Comparison of ENCODE assay signal across 11 cellular contexts in the genomic region with DNA sequence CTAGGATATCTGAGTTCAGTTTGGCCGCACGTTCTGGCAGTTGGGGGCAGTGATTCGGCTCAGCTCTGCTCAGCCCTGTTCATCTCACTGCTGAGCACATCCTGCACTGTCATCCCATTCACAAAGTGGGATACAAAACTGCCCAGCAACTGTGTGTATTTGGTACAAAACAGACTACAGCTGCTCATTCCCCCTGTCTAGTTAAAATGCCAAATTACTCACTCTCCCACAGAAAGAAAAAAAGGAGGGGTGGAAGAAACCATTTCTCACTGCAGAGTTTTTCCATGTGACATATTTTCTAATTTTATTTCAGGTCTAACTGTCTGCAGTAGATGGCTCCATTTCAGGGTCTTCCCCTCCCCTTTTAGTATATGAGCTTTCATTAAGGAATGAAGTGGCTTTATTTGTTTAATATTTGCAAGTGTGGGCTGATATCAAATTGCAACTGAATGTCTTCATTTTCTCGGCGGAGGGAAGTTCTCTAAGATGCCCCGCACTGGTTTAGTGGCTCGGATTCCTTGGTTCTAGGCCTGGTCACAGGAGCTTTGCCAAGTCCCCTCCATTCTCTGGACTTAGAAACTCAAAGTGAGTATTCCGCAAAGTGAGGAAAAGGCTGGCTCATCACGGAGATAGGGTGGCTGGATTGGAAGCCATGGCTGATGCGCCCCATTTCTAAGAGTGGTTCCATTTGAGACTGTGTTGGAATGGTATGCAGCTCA. TPM values are rescaled to one million over a fixed set of nuclear protein-coding genes. Genes with fewer than 3 reads are reported as not detected.
DNase-seq lines count a peak whose midpoint lies in the region; ATAC-seq and TF ChIP-seq lines count a peak whose summit lies in the region.
"Had no signal": no experiment of that assay in that cellular context is flagged by ENCODE, and none has a peak within 500 bp of the region (broad histone marks: within the 10 kb centered on the region; RNA-seq: fewer than 3 reads in every experiment).

No MANE protein-coding gene starts in this region.

- TF ChIP-seq CTCF in body of pancreas (IDR thresholded peaks at IDR 0.05) (no peak), hepatocyte (IDR thresholded peaks at IDR 0.05; ENCODE audit: poor library complexity) (no peak)

- intact Hi-C loops in body of pancreas (cut with DNase I) = no loop called here

- H2AFZ ChIP-seq in hepatocyte = no peak overlapping the region

- peaks cover 9% of the 10 kb centered on the region for H3K79me2 ChIP-seq in hepatocyte

- no peak overlapping the region for H3K4me2 ChIP-seq in hepatocyte
- H3K4me2 ChIP-seq: KMS-11 had no signal

- WGBS in body of pancreas, 2 donors = 84 to 93% methylated on average over 10 of the region's 10 CpGs
- WGBS in hepatocyte (ENCODE audit: low lambda C conversion rate, missing lambda C conversion rate) = 70% methylated on average over 10 of the region's 10 CpGs

- DNase-seq in GM04504 (ENCODE audit: low read depth) (peak; percentile 84), body of pancreas (peak in 1 of 4 donors; percentile 28), hepatocyte (ENCODE audit: low spot score) (peak; percentile 36), stromal cell of bone marrow (ENCODE audit: low read depth) (peak; percentile 83), activated gamma-delta T cell treated with Interleukin-2 at 50 U/mL for 16 hours (no peak), activated T-cell treated with anti-CD3 and anti-CD28 coated beads for 4 hours (no peak)
- DNase-seq: activated CD8-positive, alpha-beta memory T cell treated with anti-CD3 and anti-CD28 coated beads, Interleukin-2, amount 10 ng/mL, durations not matched to agents 7 days and 5 days; DMS153 had no signal

- H3K27me3 ChIP-seq in body of pancreas = no peaks in the 10 kb centered on the region
- H3K27me3 ChIP-seq in hepatocyte = no peaks in the 10 kb centered on the region

- H3K9me3 ChIP-seq in body of pancreas (no peaks in the 10 kb centered on the region), hepatocyte (ENCODE audit: low read depth) (no peaks in the 10 kb centered on the region)

- H3K4me3 ChIP-seq in body of pancreas = no peak overlapping the region
- no peak overlapping the region for H3K4me3 ChIP-seq in hepatocyte

- no peaks in the 10 kb centered on the region for H4K20me1 ChIP-seq in hepatocyte (ENCODE audit: insufficient read depth, poor library complexity, severe bottlenecking)

- H3K4me1 ChIP-seq in body of pancreas = peaks cover 5% of the 10 kb centered on the region
- H3K4me1 ChIP-seq in hepatocyte (ENCODE audit: insufficient read depth) = no peaks in the 10 kb centered on the region

- H3K36me3 ChIP-seq in body of pancreas (replicated peaks in 1 of 2; ENCODE audit: insufficient read depth in 1 of 2, low read depth in 2 of 2) (no peaks in the 10 kb centered on the region), hepatocyte (replicated peaks; ENCODE audit: insufficient read depth, low read depth) (no peaks in the 10 kb centered on the region)

- no peaks in the 10 kb centered on the region for H3K9me2 ChIP-seq in hepatocyte (replicated peaks; ENCODE audit: insufficient read depth)

- peak; percentile 54 for ATAC-seq in body of pancreas
- ATAC-seq in GM21381 (IDR thresholded peaks at IDR 0.05; ENCODE audit: unreplicated experiment) = no peak
- ATAC-seq in HG02840 (IDR thresholded peaks at IDR 0.05; ENCODE audit: low FRiP score, unreplicated experiment) = no peak
- ATAC-seq: activated CD8-positive, alpha-beta memory T cell treated with anti-CD3 and anti-CD28 coated beads, Interleukin-2, amount 10 ng/mL, durations not matched to agents 7 days and 5 days had no signal

- TF ChIP-seq POLR2A in body of pancreas (IDR thresholded peaks at IDR 0.05) = no peak

- H3K27ac ChIP-seq in body of pancreas (peak overlapping the region in 1 of 4 donors; percentile 13), hepatocyte (peak overlapping the region; percentile 66)
- H3K27ac ChIP-seq: KMS-11 had no signal

RNA-seq across cellular contexts. Expression of a gene that starts 14.7 kb away (rescaled TPM):
- total RNA-seq in body of pancreas (10 to 100 TPM in 1 of 2 donors, 1 to 10 TPM in 1; 6.7 to 55.4 TPM), hepatocyte (105 and 106 TPM in 2 replicates)
- polyA plus RNA-seq in hepatocyte = 87.2 and 97.6 TPM in 2 replicates

Comparison
In these comparisons a context has a peak if more than half of its experiments do, and no peak if none do; other contexts are left out.
1. DNase-seq: peak in GM04504 (single experiment), hepatocyte (single experiment) and stromal cell of bone marrow (single experiment); none in activated gamma-delta T cell treated with Interleukin-2 at 50 U/mL for 16 hours (single experiment) and activated T-cell treated with anti-CD3 and anti-CD28 coated beads for 4 hours (single experiment).